1 cellular context compared by ENCODE assay signal in the genomic region with DNA sequence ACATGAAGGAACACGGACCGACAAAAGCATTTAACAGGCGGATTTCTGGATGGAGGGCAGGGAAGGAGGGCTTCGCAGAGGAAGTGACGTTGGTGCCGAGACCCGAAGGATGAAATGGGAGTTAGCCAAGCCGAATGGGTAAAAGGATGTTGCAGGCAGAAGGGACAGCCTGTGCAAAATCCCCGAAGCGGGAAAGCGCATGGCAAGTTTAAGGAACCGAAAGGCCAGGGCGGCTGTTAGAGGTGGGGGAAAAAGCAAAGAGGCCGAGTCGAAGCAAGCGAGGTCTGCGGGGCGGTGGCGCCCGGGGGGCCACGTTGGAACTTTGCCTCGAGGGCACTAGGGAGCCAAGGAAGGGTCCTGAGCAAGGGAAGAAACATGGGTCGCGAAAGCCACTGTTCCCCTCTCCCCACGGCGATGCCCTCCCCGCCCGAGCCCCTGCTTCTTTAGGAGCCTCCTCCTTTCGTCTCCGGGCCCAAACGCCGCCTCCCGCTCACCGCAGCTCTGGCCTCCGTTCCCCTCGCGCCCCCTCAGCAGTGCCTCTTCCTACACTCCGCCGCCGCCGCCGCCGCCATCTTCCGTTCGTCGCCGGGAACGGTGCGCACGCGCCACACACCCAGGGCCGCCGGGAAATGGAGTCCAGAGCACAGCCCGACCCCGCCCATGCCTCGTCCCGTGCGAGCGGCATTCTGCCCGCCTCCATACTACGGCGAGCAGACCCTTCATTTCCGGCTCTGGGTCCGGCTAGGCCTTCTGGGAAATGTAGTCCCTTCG.
TF ChIP-seq lines count a peak whose summit lies in the region.

SYMPK (minus strand) TSS at position 584 of the 771 bp plus-strand sequence. CDS start 8,652 bp downstream, outside the sequence.

TF ChIP-seq in HepG2, 621 proteins besides CTCF, POLR2A, EP300 and RAD21 (continued from another document and continues in another):
- TF ChIP-seq, protein P1, sequence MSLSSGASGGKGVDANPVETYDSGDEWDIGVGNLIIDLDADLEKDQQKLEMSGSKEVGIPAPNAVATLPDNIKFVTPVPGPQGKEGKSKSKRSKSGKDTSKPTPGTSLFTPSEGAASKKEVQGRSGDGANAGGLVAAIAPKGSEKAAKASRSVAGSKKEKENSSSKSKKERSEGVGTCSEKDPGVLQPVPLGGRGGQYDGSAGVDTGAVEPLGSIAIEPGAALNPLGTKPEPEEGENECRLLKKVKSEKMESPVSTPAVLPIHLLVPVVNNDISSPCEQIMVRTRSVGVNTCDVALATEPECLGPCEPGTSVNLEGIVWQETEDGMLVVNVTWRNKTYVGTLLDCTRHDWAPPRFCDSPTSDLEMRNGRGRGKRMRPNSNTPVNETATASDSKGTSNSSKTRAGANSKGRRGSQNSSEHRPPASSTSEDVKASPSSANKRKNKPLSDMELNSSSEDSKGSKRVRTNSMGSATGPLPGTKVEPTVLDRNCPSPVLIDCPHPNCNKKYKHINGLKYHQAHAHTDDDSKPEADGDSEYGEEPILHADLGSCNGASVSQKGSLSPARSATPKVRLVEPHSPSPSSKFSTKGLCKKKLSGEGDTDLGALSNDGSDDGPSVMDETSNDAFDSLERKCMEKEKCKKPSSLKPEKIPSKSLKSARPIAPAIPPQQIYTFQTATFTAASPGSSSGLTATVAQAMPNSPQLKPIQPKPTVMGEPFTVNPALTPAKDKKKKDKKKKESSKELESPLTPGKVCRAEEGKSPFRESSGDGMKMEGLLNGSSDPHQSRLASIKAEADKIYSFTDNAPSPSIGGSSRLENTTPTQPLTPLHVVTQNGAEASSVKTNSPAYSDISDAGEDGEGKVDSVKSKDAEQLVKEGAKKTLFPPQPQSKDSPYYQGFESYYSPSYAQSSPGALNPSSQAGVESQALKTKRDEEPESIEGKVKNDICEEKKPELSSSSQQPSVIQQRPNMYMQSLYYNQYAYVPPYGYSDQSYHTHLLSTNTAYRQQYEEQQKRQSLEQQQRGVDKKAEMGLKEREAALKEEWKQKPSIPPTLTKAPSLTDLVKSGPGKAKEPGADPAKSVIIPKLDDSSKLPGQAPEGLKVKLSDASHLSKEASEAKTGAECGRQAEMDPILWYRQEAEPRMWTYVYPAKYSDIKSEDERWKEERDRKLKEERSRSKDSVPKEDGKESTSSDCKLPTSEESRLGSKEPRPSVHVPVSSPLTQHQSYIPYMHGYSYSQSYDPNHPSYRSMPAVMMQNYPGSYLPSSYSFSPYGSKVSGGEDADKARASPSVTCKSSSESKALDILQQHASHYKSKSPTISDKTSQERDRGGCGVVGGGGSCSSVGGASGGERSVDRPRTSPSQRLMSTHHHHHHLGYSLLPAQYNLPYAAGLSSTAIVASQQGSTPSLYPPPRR (CRISPR knock-in tag; IDR thresholded peaks at IDR 0.05; ENCODE audit: borderline replicate concordance) = no peak
- TF ChIP-seq SUZ12 (IDR thresholded peaks at IDR 0.05; ENCODE audit: low read depth, low read length) (peak; percentile 95), RBM22 (optimal IDR thresholded peaks at IDR 0.05; ENCODE audit: low read length) (no peak), ZBTB21 (CRISPR knock-in tag; IDR thresholded peaks at IDR 0.05) (no peak), ZNF274 (CRISPR knock-in tag; IDR thresholded peaks at IDR 0.05) (no peak), ZNF121 (CRISPR knock-in tag; IDR thresholded peaks at IDR 0.05) (0 out of 2 replicates have a peak, but pooled peaks have one; percentile 31), XRCC5 (optimal IDR thresholded peaks at IDR 0.05; ENCODE audit: low read length) (peak; percentile 69), ZSCAN20 (CRISPR knock-in tag; IDR thresholded peaks at IDR 0.05; ENCODE audit: borderline replicate concordance) (peak; percentile 39; the same call in 1 of the 2 replicates), ZNF253 (CRISPR knock-in tag; IDR thresholded peaks at IDR 0.05; ENCODE audit: borderline replicate concordance) (no peak), U2AF2 (IDR thresholded peaks at IDR 0.05; ENCODE audit: low read depth, low read length) (no peak), SP4 (CRISPR knock-in tag; IDR thresholded peaks at IDR 0.05) (peak; percentile 85), ZFP82 (CRISPR knock-in tag; IDR thresholded peaks at IDR 0.05; ENCODE audit: borderline replicate concordance) (no peak), HNRNPH1 (optimal IDR thresholded peaks at IDR 0.05; ENCODE audit: low read depth, low read length) (no peak), CSRNP1 (CRISPR knock-in tag; IDR thresholded peaks at IDR 0.05) (no peak), ZSCAN29 (CRISPR knock-in tag; conservative IDR thresholded peaks at IDR 0.05) (no peak), SIN3A (IDR thresholded peaks at IDR 0.05; ENCODE audit: borderline replicate concordance, low read depth, low read length) (no peak), ZNF337 (CRISPR knock-in tag; IDR thresholded peaks at IDR 0.05; ENCODE audit: borderline replicate concordance, low read depth) (no peak), RBM39 (IDR thresholded peaks at IDR 0.05; ENCODE audit: low read depth, low read length, poor library complexity, severe bottlenecking) (no peak), ZNF737 (CRISPR knock-in tag; IDR thresholded peaks at IDR 0.05; ENCODE audit: borderline replicate concordance) (no peak), KLF15 (CRISPR knock-in tag; IDR thresholded peaks at IDR 0.05; ENCODE audit: borderline replicate concordance) (no peak), SMARCE1 (IDR thresholded peaks at IDR 0.05; ENCODE audit: borderline replicate concordance) (no peak), NFKB2 (CRISPR knock-in tag; IDR thresholded peaks at IDR 0.05; ENCODE audit: borderline replicate concordance) (peak; percentile 57; the same call in 1 of the 2 replicates), NCOA5 (CRISPR knock-in tag; IDR thresholded peaks at IDR 0.05) (no peak), NFE2 (CRISPR knock-in tag; IDR thresholded peaks at IDR 0.05) (no peak), ZNF343 (CRISPR knock-in tag; IDR thresholded peaks at IDR 0.05) (no peak), ZNF768 (CRISPR knock-in tag; IDR thresholded peaks at IDR 0.05) (peak; percentile 50; the same call in 1 of the 2 replicates), LRRFIP1 (CRISPR knock-in tag; conservative IDR thresholded peaks at IDR 0.05) (no peak), RORA (CRISPR knock-in tag; IDR thresholded peaks at IDR 0.05) (no peak), FOSL1 (CRISPR knock-in tag; IDR thresholded peaks at IDR 0.05; ENCODE audit: borderline replicate concordance) (no peak), ZBTB7B (CRISPR knock-in tag; IDR thresholded peaks at IDR 0.05) (no peak), HNF1A (IDR thresholded peaks at IDR 0.05; ENCODE audit: low read depth) (no peak; the same call in 1 of the 2 replicates), HNF1A (CRISPR knock-in tag; IDR thresholded peaks at IDR 0.05; ENCODE audit: borderline replicate concordance) (peak; percentile 82; the same call in 1 of the 2 replicates), AGO1 (IDR thresholded peaks at IDR 0.05; ENCODE audit: low read depth, low read length, poor library complexity, severe bottlenecking) (no peak), ZNF766 (CRISPR knock-in tag; IDR thresholded peaks at IDR 0.05; ENCODE audit: borderline replicate concordance) (no peak), TCF7L2 (IDR thresholded peaks at IDR 0.05; ENCODE audit: low read depth, low read length) (no peak), NFYC (CRISPR knock-in tag; IDR thresholded peaks at IDR 0.05) (peak; percentile 65), PPARG (CRISPR knock-in tag; conservative IDR thresholded peaks at IDR 0.05) (0 out of 2 replicates have a peak, but pooled peaks have one; percentile 15)
- TF ChIP-seq, protein P2, sequence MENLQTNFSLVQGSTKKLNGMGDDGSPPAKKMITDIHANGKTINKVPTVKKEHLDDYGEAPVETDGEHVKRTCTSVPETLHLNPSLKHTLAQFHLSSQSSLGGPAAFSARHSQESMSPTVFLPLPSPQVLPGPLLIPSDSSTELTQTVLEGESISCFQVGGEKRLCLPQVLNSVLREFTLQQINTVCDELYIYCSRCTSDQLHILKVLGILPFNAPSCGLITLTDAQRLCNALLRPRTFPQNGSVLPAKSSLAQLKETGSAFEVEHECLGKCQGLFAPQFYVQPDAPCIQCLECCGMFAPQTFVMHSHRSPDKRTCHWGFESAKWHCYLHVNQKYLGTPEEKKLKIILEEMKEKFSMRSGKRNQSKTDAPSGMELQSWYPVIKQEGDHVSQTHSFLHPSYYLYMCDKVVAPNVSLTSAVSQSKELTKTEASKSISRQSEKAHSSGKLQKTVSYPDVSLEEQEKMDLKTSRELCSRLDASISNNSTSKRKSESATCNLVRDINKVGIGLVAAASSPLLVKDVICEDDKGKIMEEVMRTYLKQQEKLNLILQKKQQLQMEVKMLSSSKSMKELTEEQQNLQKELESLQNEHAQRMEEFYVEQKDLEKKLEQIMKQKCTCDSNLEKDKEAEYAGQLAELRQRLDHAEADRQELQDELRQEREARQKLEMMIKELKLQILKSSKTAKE (CRISPR knock-in tag; IDR thresholded peaks at IDR 0.05; ENCODE audit: borderline replicate concordance) = no peak
- TF ChIP-seq, protein P3, sequence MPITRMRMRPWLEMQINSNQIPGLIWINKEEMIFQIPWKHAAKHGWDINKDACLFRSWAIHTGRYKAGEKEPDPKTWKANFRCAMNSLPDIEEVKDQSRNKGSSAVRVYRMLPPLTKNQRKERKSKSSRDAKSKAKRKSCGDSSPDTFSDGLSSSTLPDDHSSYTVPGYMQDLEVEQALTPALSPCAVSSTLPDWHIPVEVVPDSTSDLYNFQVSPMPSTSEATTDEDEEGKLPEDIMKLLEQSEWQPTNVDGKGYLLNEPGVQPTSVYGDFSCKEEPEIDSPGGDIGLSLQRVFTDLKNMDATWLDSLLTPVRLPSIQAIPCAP (CRISPR knock-in tag; IDR thresholded peaks at IDR 0.05; ENCODE audit: low read depth) = no peak
- TF ChIP-seq, protein P4, sequence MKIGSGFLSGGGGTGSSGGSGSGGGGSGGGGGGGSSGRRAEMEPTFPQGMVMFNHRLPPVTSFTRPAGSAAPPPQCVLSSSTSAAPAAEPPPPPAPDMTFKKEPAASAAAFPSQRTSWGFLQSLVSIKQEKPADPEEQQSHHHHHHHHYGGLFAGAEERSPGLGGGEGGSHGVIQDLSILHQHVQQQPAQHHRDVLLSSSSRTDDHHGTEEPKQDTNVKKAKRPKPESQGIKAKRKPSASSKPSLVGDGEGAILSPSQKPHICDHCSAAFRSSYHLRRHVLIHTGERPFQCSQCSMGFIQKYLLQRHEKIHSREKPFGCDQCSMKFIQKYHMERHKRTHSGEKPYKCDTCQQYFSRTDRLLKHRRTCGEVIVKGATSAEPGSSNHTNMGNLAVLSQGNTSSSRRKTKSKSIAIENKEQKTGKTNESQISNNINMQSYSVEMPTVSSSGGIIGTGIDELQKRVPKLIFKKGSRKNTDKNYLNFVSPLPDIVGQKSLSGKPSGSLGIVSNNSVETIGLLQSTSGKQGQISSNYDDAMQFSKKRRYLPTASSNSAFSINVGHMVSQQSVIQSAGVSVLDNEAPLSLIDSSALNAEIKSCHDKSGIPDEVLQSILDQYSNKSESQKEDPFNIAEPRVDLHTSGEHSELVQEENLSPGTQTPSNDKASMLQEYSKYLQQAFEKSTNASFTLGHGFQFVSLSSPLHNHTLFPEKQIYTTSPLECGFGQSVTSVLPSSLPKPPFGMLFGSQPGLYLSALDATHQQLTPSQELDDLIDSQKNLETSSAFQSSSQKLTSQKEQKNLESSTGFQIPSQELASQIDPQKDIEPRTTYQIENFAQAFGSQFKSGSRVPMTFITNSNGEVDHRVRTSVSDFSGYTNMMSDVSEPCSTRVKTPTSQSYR (CRISPR knock-in tag; IDR thresholded peaks at IDR 0.05; ENCODE audit: borderline replicate concordance) = no peak
